Comparison of ENCODE assay signal across 1 cellular context in the genomic region with DNA sequence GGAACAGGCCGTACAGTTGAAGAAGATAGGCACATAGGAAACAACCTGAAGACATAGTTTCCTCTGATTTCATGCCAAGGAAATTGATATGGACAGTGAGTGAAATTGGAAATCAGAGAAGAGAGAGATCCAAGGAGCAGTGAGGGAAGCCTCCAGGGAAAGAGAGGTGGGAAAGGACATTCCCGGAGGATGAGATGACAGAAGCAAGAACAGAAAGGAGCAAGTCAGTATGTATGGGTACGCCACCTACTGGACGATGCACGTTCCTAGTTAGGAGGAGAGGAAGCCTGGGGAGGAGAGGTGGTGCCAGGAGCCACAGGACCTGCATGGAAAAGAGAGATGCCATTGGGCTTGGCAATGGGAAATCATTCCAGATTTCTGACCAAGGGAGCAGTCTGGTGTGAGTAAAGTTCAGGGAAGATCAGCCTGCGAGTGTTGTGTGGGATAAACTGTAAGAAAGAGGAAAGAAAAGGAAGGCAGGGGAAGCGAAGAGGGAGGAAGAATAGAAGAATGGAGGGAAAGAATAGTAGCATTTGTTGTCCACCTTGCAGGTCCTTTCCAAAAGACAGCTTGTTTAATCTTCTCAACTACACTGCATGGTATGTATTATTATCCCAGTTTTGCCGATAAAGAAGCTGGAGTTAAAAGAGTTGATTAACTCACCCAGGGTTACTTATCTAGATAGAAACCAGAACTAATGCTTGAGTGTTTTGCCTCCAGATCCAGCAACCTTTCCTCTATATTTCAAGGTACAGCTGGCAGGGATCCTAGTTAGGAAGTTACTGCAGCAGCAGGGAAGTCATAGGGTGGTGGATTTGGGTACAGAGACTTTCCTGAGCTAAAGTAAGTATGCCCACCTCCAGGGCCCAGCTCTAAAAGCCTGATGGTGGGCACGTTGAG.
TF ChIP-seq lines count a peak whose summit lies in the region.

No MANE protein-coding gene starts in this region.

TF ChIP-seq in K562, 482 proteins besides CTCF, POLR2A, EP300 and RAD21 (continued from another document and continues in another):
- TF ChIP-seq ZNF318 (IDR thresholded peaks at IDR 0.05; ENCODE audit: borderline replicate concordance in 1 of 2, low read depth in 1 of 2) (no peak), CTBP1 (IDR thresholded peaks at IDR 0.05; ENCODE audit: borderline replicate concordance) (peak; percentile 75; the same call in 1 of the 2 replicates), CXXC5 (CRISPR knock-in tag; IDR thresholded peaks at IDR 0.05) (no peak), JUN (IDR thresholded peaks at IDR 0.05; ENCODE audit: borderline replicate concordance, low read depth, low read length) (no peak), JUN (CRISPR knock-in tag; IDR thresholded peaks at IDR 0.05; ENCODE audit: borderline replicate concordance) (no peak), ZNF217 (CRISPR knock-in tag; IDR thresholded peaks at IDR 0.05) (no peak), MYC (IDR thresholded peaks at IDR 0.05; ENCODE audit: low read depth, low read length) (no peak), MYC (CRISPR knock-in tag; IDR thresholded peaks at IDR 0.05; ENCODE audit: borderline replicate concordance, low read depth) (no peak), ZNF239 (CRISPR knock-in tag; IDR thresholded peaks at IDR 0.05) (no peak), RBM25 (IDR thresholded peaks at IDR 0.05; ENCODE audit: low read depth, low read length, severe bottlenecking) (no peak), NR2F6 (CRISPR knock-in tag; IDR thresholded peaks at IDR 0.05) (no peak), CTCFL (IDR thresholded peaks at IDR 0.05; ENCODE audit: borderline replicate concordance, insufficient read depth, low read depth, low read length, poor library complexity, severe bottlenecking) (peak; percentile 93), BRD4 (IDR thresholded peaks at IDR 0.05) (no peak), RFX7 (CRISPR knock-in tag; IDR thresholded peaks at IDR 0.05) (no peak), FOXK2 (conservative IDR thresholded peaks at IDR 0.05 in 1 of 2, IDR thresholded peaks at IDR 0.05 in 1 of 2; ENCODE audit: low read depth in 2 of 2) (peak; percentile 52 to 75; a peak in 3 of 4 replicates), LCOR (CRISPR knock-in tag; IDR thresholded peaks at IDR 0.05) (no peak), NR4A1 (CRISPR knock-in tag; IDR thresholded peaks at IDR 0.05) (no peak), NR4A1 (tag; IDR thresholded peaks at IDR 0.05) (peak; percentile 50; the same call in 1 of the 2 replicates), PML (IDR thresholded peaks at IDR 0.05; ENCODE audit: low read length) (no peak), CBFA2T3 (IDR thresholded peaks at IDR 0.05) (no peak), ZC3H8 (IDR thresholded peaks at IDR 0.05) (no peak), ZKSCAN3 (CRISPR knock-in tag; IDR thresholded peaks at IDR 0.05) (no peak), BRD9 (IDR thresholded peaks at IDR 0.05; ENCODE audit: low read depth, partially characterized antibody) (peak; percentile 20), HDAC6 (IDR thresholded peaks at IDR 0.05; ENCODE audit: low read depth, low read length) (no peak), DNMT1 (IDR thresholded peaks at IDR 0.05) (0 out of 2 replicates have a peak, but pooled peaks have one; percentile 80), KLF6 (CRISPR knock-in tag; IDR thresholded peaks at IDR 0.05; ENCODE audit: borderline replicate concordance) (no peak), ZNF398 (CRISPR knock-in tag; IDR thresholded peaks at IDR 0.05) (no peak), C11orf30 (IDR thresholded peaks at IDR 0.05; ENCODE audit: low read depth) (0 out of 2 replicates have a peak, but pooled peaks have one; percentile 17), HLTF (IDR thresholded peaks at IDR 0.05) (no peak), ZNF121 (CRISPR knock-in tag; conservative IDR thresholded peaks at IDR 0.05) (no peak), HMGXB4 (CRISPR knock-in tag; IDR thresholded peaks at IDR 0.05) (no peak), SRSF3 (IDR thresholded peaks at IDR 0.05; ENCODE audit: insufficient read depth, low read length) (no peak)
- TF ChIP-seq, protein P1, sequence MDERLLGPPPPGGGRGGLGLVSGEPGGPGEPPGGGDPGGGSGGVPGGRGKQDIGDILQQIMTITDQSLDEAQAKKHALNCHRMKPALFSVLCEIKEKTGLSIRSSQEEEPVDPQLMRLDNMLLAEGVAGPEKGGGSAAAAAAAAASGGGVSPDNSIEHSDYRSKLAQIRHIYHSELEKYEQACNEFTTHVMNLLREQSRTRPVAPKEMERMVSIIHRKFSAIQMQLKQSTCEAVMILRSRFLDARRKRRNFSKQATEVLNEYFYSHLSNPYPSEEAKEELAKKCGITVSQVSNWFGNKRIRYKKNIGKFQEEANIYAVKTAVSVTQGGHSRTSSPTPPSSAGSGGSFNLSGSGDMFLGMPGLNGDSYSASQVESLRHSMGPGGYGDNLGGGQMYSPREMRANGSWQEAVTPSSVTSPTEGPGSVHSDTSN (CRISPR knock-in tag; IDR thresholded peaks at IDR 0.05; ENCODE audit: low read depth), result no peak
- TF ChIP-seq, protein P1 (tag; conservative IDR thresholded peaks at IDR 0.05; ENCODE audit: low read depth), result no peak
- TF ChIP-seq, protein P2, sequence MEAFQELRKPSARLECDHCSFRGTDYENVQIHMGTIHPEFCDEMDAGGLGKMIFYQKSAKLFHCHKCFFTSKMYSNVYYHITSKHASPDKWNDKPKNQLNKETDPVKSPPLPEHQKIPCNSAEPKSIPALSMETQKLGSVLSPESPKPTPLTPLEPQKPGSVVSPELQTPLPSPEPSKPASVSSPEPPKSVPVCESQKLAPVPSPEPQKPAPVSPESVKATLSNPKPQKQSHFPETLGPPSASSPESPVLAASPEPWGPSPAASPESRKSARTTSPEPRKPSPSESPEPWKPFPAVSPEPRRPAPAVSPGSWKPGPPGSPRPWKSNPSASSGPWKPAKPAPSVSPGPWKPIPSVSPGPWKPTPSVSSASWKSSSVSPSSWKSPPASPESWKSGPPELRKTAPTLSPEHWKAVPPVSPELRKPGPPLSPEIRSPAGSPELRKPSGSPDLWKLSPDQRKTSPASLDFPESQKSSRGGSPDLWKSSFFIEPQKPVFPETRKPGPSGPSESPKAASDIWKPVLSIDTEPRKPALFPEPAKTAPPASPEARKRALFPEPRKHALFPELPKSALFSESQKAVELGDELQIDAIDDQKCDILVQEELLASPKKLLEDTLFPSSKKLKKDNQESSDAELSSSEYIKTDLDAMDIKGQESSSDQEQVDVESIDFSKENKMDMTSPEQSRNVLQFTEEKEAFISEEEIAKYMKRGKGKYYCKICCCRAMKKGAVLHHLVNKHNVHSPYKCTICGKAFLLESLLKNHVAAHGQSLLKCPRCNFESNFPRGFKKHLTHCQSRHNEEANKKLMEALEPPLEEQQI (IDR thresholded peaks at IDR 0.05), result no peak
